8 cellular contexts compared by ENCODE assay signal in the genomic region with DNA sequence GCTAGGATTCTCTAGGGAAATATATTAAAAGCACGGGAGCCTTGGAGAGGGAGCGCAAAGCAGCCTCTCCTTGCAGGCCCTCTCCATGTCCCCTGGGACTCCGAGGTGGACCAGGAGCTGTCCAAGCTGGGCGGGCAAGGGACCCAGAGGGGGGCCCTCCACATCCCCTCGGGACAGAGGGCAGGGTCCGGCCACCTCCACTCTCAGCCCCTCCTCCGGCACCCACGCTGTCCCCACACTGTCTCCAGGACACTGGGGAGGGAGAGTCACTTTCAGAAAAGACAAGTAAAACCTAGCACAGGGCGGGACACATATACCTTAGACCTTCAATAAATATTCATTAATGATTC.
DNase-seq lines count a peak whose midpoint lies in the region; ATAC-seq and TF ChIP-seq lines count a peak whose summit lies in the region.

No MANE protein-coding gene starts in this region.

- DNase-seq in PC-3 (no peak), esophagus muscularis mucosa (ENCODE audit: extremely low spot score) (no peak), iPS-NIHi11 (ENCODE audit: low spot score) (no peak), SHP77 treated with DMSO at 0.1 percent for 48 hours (lab: John Stamatoyannopoulos, UW) (no peak), NCI-H2171 treated with DMSO at 0.1 percent for 48 hours (lab: John Stamatoyannopoulos, UW) (no peak)

- BruUV-seq in PC-3 (replicated peaks; lab: Mats Ljungman, UMichigan) = no TSS peak

- H3K4me1 ChIP-seq in PC-3 (ENCODE audit: insufficient read depth, low read length) = no peaks in the 10 kb centered on the region
- H3K4me1 ChIP-seq in esophagus muscularis mucosa = peaks cover 12 to 26% (median 22%) of the 10 kb centered on the region in 4 donors
- H3K4me1 ChIP-seq in neuron (ENCODE audit: insufficient read depth, low read length) = peaks cover 13% of the 10 kb centered on the region

- H3K4me3 ChIP-seq in PC-3 (ENCODE audit: low read length) (peak overlapping the region; percentile 69), esophagus muscularis mucosa (peak overlapping the region; percentile 62 to 65 (median 62)), neuron (ENCODE audit: low read length) (peak overlapping the region; percentile 71)

- H3K27me3 ChIP-seq in PC-3 (ENCODE audit: low read length) (peaks cover 15% of the 10 kb centered on the region), esophagus muscularis mucosa (peaks cover 0 to 3% (median 0%) of the 10 kb centered on the region in 4 donors), neuron (ENCODE audit: insufficient read depth, low read length) (peaks cover 60% of the 10 kb centered on the region)

- POLR2A ChIA-PET in PC-3 (lab: Charles Lee; ENCODE audit: unreplicated experiment) = no interaction called here

- CTCF ChIA-PET in PC-3 (lab: Charles Lee) = no interaction called here

- no peak for TF ChIP-seq EP300 in esophagus muscularis mucosa (IDR thresholded peaks at IDR 0.05)

- intact Hi-C loops in PC-3 (cut with micrococcal nuclease) (no loop called here), esophagus muscularis mucosa (cut with DNase I) (no loop called here)

- no peak for TF ChIP-seq POLR2A in esophagus muscularis mucosa (IDR thresholded peaks at IDR 0.05; ENCODE audit: low read depth)

- WGBS in esophagus muscularis mucosa = 61% methylated on average over 7 of the region's 9 CpGs

- H3K9me3 ChIP-seq in PC-3 (ENCODE audit: low read length) (no peaks in the 10 kb centered on the region), esophagus muscularis mucosa (no peaks in the 10 kb centered on the region), neuron (ENCODE audit: low read length) (peaks cover 4% of the 10 kb centered on the region)

- peak overlapping the region; percentile 37; the same call in 1 of the 2 replicates for H3K27ac ChIP-seq in 22Rv1
- H3K27ac ChIP-seq in PC-3 (ENCODE audit: low read length) = no peak overlapping the region
- H3K27ac ChIP-seq in esophagus muscularis mucosa (replicated peaks in 1 of 4) = peak overlapping the region in 1 of 4 donors; percentile 66

- no peaks in the 10 kb centered on the region for H3K79me2 ChIP-seq in PC-3 (ENCODE audit: low read length)

- TF ChIP-seq CTCF in 22Rv1 (IDR thresholded peaks at IDR 0.05) = no peak
- no peak for TF ChIP-seq CTCF in PC-3 (conservative IDR thresholded peaks at IDR 0.05; ENCODE audit: low read depth, low read length)
- no peak for TF ChIP-seq CTCF in esophagus muscularis mucosa (IDR thresholded peaks at IDR 0.05)

- no peaks in the 10 kb centered on the region for H3F3A ChIP-seq in PC-3 (ENCODE audit: low read length, unreplicated experiment)

- ATAC-seq in PC-3 = no peak
- no peak for ATAC-seq in GM19324 (IDR thresholded peaks at IDR 0.05; ENCODE audit: low FRiP score, unreplicated experiment)

- H2AFZ ChIP-seq in PC-3 (ENCODE audit: low read length) = peak overlapping the region; percentile 93
- H2AFZ ChIP-seq in neuron (ENCODE audit: low read depth, low read length) = peak overlapping the region; percentile 86

- H3K9ac ChIP-seq in PC-3 (ENCODE audit: low read length) = no peak overlapping the region; the same call in 1 of the 2 replicates

- H3K9me2 ChIP-seq in PC-3 (replicated peaks; ENCODE audit: low read length) = no peaks in the 10 kb centered on the region

- H3K36me3 ChIP-seq in PC-3 (ENCODE audit: low read depth, low read length) (no peaks in the 10 kb centered on the region), esophagus muscularis mucosa (no peaks in the 10 kb centered on the region), neuron (ENCODE audit: insufficient read depth, low read length) (no peaks in the 10 kb centered on the region)

- H3K4me2 ChIP-seq in PC-3 (ENCODE audit: low read length) = peak overlapping the region; percentile 93

- H4K20me1 ChIP-seq in PC-3 (ENCODE audit: low read length) = no peaks in the 10 kb centered on the region
